Comparison of ENCODE assay signal across 8 cellular contexts in the genomic region with DNA sequence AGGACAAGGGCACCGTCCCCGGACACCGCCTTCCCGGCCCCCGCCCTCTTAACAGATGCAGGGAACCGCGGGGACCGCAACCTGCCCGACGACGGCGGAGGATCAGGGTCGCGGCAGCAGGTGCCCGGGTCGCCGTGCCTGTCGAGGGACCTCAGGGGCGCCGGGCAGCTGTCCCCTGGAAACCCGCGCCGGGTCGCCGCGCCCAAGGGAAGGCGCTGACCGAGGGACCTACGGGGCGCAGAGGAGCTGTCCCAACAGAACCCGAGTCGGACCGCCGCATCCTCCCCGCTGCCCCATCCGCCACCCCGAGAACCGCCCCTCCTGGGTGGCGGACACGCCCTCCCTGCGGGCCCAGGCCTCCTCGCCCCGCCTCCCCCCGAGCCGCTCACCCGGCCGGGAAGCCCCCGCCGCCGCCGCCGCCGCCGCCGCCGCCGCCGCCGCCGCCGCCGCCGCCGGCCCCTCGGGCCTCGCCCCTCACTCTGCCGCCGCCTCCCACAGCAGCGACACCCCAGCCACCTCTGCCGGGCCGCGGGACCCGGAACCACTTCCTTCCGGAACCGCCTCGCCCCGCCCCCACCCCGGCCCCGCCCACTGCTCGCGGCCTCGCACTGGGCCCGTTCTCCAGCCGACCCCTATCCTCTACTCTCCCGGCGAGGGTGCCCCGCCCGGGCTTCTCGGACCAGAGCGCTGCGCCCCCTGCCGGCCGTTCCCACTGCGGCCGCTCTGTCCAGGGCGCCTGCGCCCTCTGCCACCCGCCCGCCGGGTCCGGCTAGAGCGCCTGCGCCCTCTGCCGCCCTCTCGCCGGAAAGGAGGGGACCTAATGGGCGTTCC. TPM values are rescaled to one million over a fixed set of nuclear protein-coding genes. Genes with fewer than 3 reads are reported as not detected.
DNase-seq lines count a peak whose midpoint lies in the region; ATAC-seq lines count a peak whose summit lies in the region.

A gene (minus strand): TSS at position 543 of the 831 bp plus-strand sequence. CDS start 20,797 bp downstream, outside the sequence.

- intact Hi-C loops in activated CD4-positive, alpha-beta memory T cell treated with anti-CD3 and anti-CD28 coated beads for 36 hours (cut with micrococcal nuclease), result loop anchor here (1.0 to 10.0 kb wide), 6 partner anchors 26 to 442 kb away; no protein-coding TSS in a partner anchor

- peak within 1 kb of the TSS; percentile 66 for H3K27ac ChIP-seq in CD4-positive, CD25-positive, alpha-beta regulatory T cell (ENCODE audit: insufficient read depth, low read length, poor library complexity, severe bottlenecking)

- H3K27ac Mint-ChIP-seq in CD4-positive, CD25-positive, alpha-beta regulatory T cell, result peak within 1 kb of the TSS; percentile 85 to 97 (median 91)
- H3K27ac Mint-ChIP-seq in activated CD4-positive, alpha-beta memory T cell treated with anti-CD3 and anti-CD28 coated beads for 36 hours, result peak within 1 kb of the TSS; percentile 87

- H3K27me3 Mint-ChIP-seq in CD4-positive, CD25-positive, alpha-beta regulatory T cell, result peaks cover 5% of the 10 kb centered on the region
- H3K27me3 Mint-ChIP-seq in activated CD4-positive, alpha-beta memory T cell treated with anti-CD3 and anti-CD28 coated beads for 36 hours, result no peaks in the 10 kb centered on the region

- no peaks in the 10 kb centered on the region for H3K27me3 ChIP-seq in CD4-positive, CD25-positive, alpha-beta regulatory T cell (ENCODE audit: control insufficient read depth, insufficient read depth, low read length)

- peaks cover 7% of the 10 kb centered on the region for H3K4me1 ChIP-seq in CD4-positive, CD25-positive, alpha-beta regulatory T cell (ENCODE audit: control insufficient read depth, insufficient read depth, low read length, poor library complexity, severe bottlenecking)

- CTCF ChIA-PET in activated CD4-positive, alpha-beta memory T cell treated with anti-CD3 and anti-CD28 coated beads for 36 hours (lab: Charles Lee), result interaction anchor here (2.5 kb wide), 1 partner anchor 86 kb away, joined by 15 read pairs; no protein-coding TSS in a partner anchor

- peak within 1 kb of the TSS; percentile 92 to 99 (median 94) for H3K4me3 Mint-ChIP-seq in CD4-positive, CD25-positive, alpha-beta regulatory T cell
- H3K4me3 Mint-ChIP-seq in activated CD4-positive, alpha-beta memory T cell treated with anti-CD3 and anti-CD28 coated beads for 36 hours, result peak within 1 kb of the TSS; percentile 87

- H3K36me3 ChIP-seq in CD4-positive, CD25-positive, alpha-beta regulatory T cell (ENCODE audit: control insufficient read depth, insufficient read depth, low read length), result no peaks in the 10 kb centered on the region

- ATAC-seq in CD4-positive, CD25-positive, alpha-beta regulatory T cell (ENCODE audit: low read depth in 2 of 2), result peak; percentile 91 to 95
- peak; percentile 88 for ATAC-seq in GM19372 (IDR thresholded peaks at IDR 0.05; ENCODE audit: low read depth, unreplicated experiment)
- ATAC-seq in HG03521 (IDR thresholded peaks at IDR 0.05; ENCODE audit: unreplicated experiment), result peak; percentile 96

- peak within 1 kb of the TSS; percentile 83 for H3K4me3 ChIP-seq in CD4-positive, CD25-positive, alpha-beta regulatory T cell (ENCODE audit: low read depth, low read length)

- DNase-seq in CD4-positive, CD25-positive, alpha-beta regulatory T cell, result peak; percentile 75 to 88 (median 80)
- peak; percentile 90 for DNase-seq in NCI-H748 (lab: John Stamatoyannopoulos, UW; ENCODE audit: unreplicated experiment)
- peak; percentile 92 for DNase-seq in activated CD4-positive, alpha-beta memory T cell treated with anti-CD3 and anti-CD28 coated beads for 36 hours
- DNase-seq in ecto neural progenitor cell (ENCODE audit: low spot score), result peak; percentile 91
- peak; percentile 84 to 89 for DNase-seq in lung microvascular endothelial cell (ENCODE audit: low read depth in 2 of 2)
- DNase-seq in stimulated activated CD4-positive, alpha-beta T cell treated with anti-CD3 and anti-CD28 coated beads, TNF-alpha, amount 100 ng/mL, for 4 hours (ENCODE audit: low read depth in 3 of 3), result peak; percentile 75 to 78 (median 76)

- no peaks in the 10 kb centered on the region for H3K9me3 ChIP-seq in CD4-positive, CD25-positive, alpha-beta regulatory T cell (ENCODE audit: control insufficient read depth in 2 of 2, low read length in 2 of 2)

- H3K9me3 Mint-ChIP-seq in CD4-positive, CD25-positive, alpha-beta regulatory T cell, result no peaks in the 10 kb centered on the region
- H3K9me3 Mint-ChIP-seq in activated CD4-positive, alpha-beta memory T cell treated with anti-CD3 and anti-CD28 coated beads for 36 hours, result no peaks in the 10 kb centered on the region

- no peaks in the 10 kb centered on the region for H3K36me3 Mint-ChIP-seq in CD4-positive, CD25-positive, alpha-beta regulatory T cell
- peaks cover 5% of the 10 kb centered on the region for H3K36me3 Mint-ChIP-seq in activated CD4-positive, alpha-beta memory T cell treated with anti-CD3 and anti-CD28 coated beads for 36 hours

- H3K4me1 Mint-ChIP-seq in CD4-positive, CD25-positive, alpha-beta regulatory T cell, result peaks cover 7 to 25% (median 12%) of the 10 kb centered on the region in 4 donors
- H3K4me1 Mint-ChIP-seq in activated CD4-positive, alpha-beta memory T cell treated with anti-CD3 and anti-CD28 coated beads for 36 hours (ENCODE audit: low read depth), result peaks cover 10% of the 10 kb centered on the region

- POLR2A ChIA-PET in activated CD4-positive, alpha-beta memory T cell treated with anti-CD3 and anti-CD28 coated beads for 36 hours (lab: Charles Lee), result no interaction called here

RNA-seq across cellular contexts. Expression of the gene that starts here (rescaled TPM):
- total RNA-seq in CD4-positive, CD25-positive, alpha-beta regulatory T cell, result 10.2 TPM
- 1 to 10 TPM; 1.7 to 2.1 (median 2.0) TPM for polyA plus RNA-seq in CD4-positive, CD25-positive, alpha-beta regulatory T cell
- 1 to 10 TPM; 4.0 to 4.1 TPM for total RNA-seq in activated CD4-positive, alpha-beta memory T cell treated with anti-CD3 and anti-CD28 coated beads for 36 hours
- total RNA-seq in lung microvascular endothelial cell, result 2.2 and 3.6 TPM in 2 replicates

Comparison
In these comparisons a context has a peak if more than half of its experiments do, and no peak if none do; other contexts are left out.
1. Peak in every context shown above with its lines: DNase-seq, ATAC-seq, H3K4me3 ChIP-seq and H3K27ac ChIP-seq.